28 cellular contexts compared by ENCODE assay signal in genomic region chr5:178496219-178496618, GRCh38.
DNase-seq lines count a peak whose midpoint lies in the region; ATAC-seq, FAIRE-seq and TF ChIP-seq lines count a peak whose summit lies in the region.
"Had no signal": no experiment of that assay in that cellular context is flagged by ENCODE, and none has a peak within 500 bp of the region (broad histone marks: within the 10 kb centered on the region; RNA-seq: fewer than 3 reads in every experiment).

No MANE protein-coding gene starts in this region.

- peak; percentile 42 for DNase-seq in AG10803 (ENCODE audit: low read depth)
- DNase-seq in astrocyte (ENCODE audit: low read depth): no peak
- DNase-seq in endothelial cell of umbilical vein (ENCODE audit: low read depth, low spot score): no peak
- peak; percentile 8 for DNase-seq in sciatic nerve (ENCODE audit: low spot score)
- no peak for DNase-seq in sigmoid colon
- DNase-seq: 8988T; ACHN; C1 segment of cervical spinal cord; Caco-2; CD4-positive, alpha-beta memory T cell; GM23248; H7; HFFc6; Karpas-422; NCI-H1092; NCI-H1417 treated with DMSO at 0.1 percent for 48 hours; NCI-H1694 treated with DMSO at 0.1 percent for 48 hours; NCI-H2081; NCI-H2227 treated with DMSO at 0.1 percent for 48 hours; NCI-H526 treated with DMSO at 0.1 percent for 48 hours; SHP77 had no signal

- ATAC-seq in sciatic nerve: no peak
- ATAC-seq in GM21515 (IDR thresholded peaks at IDR 0.05; ENCODE audit: unreplicated experiment): no peak
- no peak for ATAC-seq in HG02981 (IDR thresholded peaks at IDR 0.05; ENCODE audit: unreplicated experiment)
- no peak for ATAC-seq in GM21737 (IDR thresholded peaks at IDR 0.05; ENCODE audit: unreplicated experiment)
- ATAC-seq: Panc1 had no signal

- peaks cover 16% of the 10 kb centered on the region for H3K9me3 ChIP-seq in astrocyte (ENCODE audit: insufficient read depth, low read depth, low read length)
- no peaks in the 10 kb centered on the region for H3K9me3 ChIP-seq in endothelial cell of umbilical vein (replicated peaks; ENCODE audit: control insufficient read depth, insufficient read depth, low read length)
- H3K9me3 ChIP-seq in sigmoid colon: no peaks in the 10 kb centered on the region
- H3K9me3 ChIP-seq: Caco-2 had no signal

- H3K9me1 ChIP-seq in endothelial cell of umbilical vein (replicated peaks; ENCODE audit: control insufficient read depth, extremely low read depth, insufficient read depth, low read length): no peaks in the 10 kb centered on the region

- H3K27ac ChIP-seq in astrocyte (ENCODE audit: low read depth, low read length) (no peak overlapping the region), endothelial cell of umbilical vein (ENCODE audit: insufficient read depth, low read depth, low read length) (peak overlapping the region; percentile 70), sigmoid colon (no peak overlapping the region)
- H3K27ac ChIP-seq: GM23248, RWPE1 had no signal

- H3K9me3 Mint-ChIP-seq in astrocyte (ENCODE audit: unreplicated experiment): no peaks in the 10 kb centered on the region

- 90 to 91% methylated on average over 5 of the region's 5 CpGs for WGBS in sigmoid colon, 2 donors

- no peak for TF ChIP-seq CTCF in AG10803 (conservative IDR thresholded peaks at IDR 0.05; ENCODE audit: low read length)
- no peak for TF ChIP-seq CTCF in astrocyte (IDR thresholded peaks at IDR 0.05; ENCODE audit: insufficient read depth, low read depth, low read length)
- TF ChIP-seq CTCF in endothelial cell of umbilical vein (IDR thresholded peaks at IDR 0.05; ENCODE audit: extremely low read depth in 1 of 2, insufficient read depth in 1 of 2, low read depth in 1 of 2, low read length in 2 of 2): no peak
- no peak for TF ChIP-seq CTCF in sigmoid colon (IDR thresholded peaks at IDR 0.05)

- no peaks in the 10 kb centered on the region for H4K20me1 ChIP-seq in astrocyte (ENCODE audit: insufficient read depth, low read length)
- H4K20me1 ChIP-seq in endothelial cell of umbilical vein (replicated peaks; ENCODE audit: control insufficient read depth, extremely low read depth, insufficient read depth, low read length): no peaks in the 10 kb centered on the region

- H3K4me1 ChIP-seq in astrocyte (ENCODE audit: insufficient read depth, low read length) (no peaks in the 10 kb centered on the region), endothelial cell of umbilical vein (ENCODE audit: control insufficient read depth, extremely low read depth, insufficient read depth, low read length) (peaks cover 9% of the 10 kb centered on the region), sigmoid colon (no peaks in the 10 kb centered on the region)
- H3K4me1 ChIP-seq: Caco-2 had no signal

- H3K4me3 ChIP-seq in AG10803 (ENCODE audit: low read length) (no peak overlapping the region), astrocyte (ENCODE audit: insufficient read depth, low read depth, low read length) (no peak overlapping the region), endothelial cell of umbilical vein (replicated peaks in 1 of 3; ENCODE audit: insufficient read depth in 1 of 3, low read depth in 1 of 3, low read length in 3 of 3) (no peak overlapping the region), sigmoid colon (no peak overlapping the region)
- H3K4me3 ChIP-seq: GM23248 had no signal

- H2AFZ ChIP-seq in astrocyte (ENCODE audit: low read depth, low read length) (no peak overlapping the region), endothelial cell of umbilical vein (ENCODE audit: low read depth, low read length) (no peak overlapping the region)
- H2AFZ ChIP-seq: GM23248 had no signal

- POLR2A ChIA-PET in endothelial cell of umbilical vein (lab: Charles Lee): no interaction called here

- no peaks in the 10 kb centered on the region for H3K36me3 Mint-ChIP-seq in astrocyte (ENCODE audit: low read depth, unreplicated experiment)
- H3K36me3 Mint-ChIP-seq: CD4-positive, alpha-beta memory T cell had no signal

- H3K36me3 ChIP-seq in astrocyte (ENCODE audit: insufficient read depth, low read length): no peaks in the 10 kb centered on the region
- H3K36me3 ChIP-seq in endothelial cell of umbilical vein (ENCODE audit: control insufficient read depth in 2 of 2, extremely low read depth in 1 of 2, insufficient read depth in 2 of 2, low read length in 2 of 2): no peaks in the 10 kb centered on the region
- H3K36me3 ChIP-seq in sigmoid colon: no peaks in the 10 kb centered on the region

- no peak overlapping the region for H3K4me3 Mint-ChIP-seq in astrocyte (ENCODE audit: unreplicated experiment)
- H3K4me3 Mint-ChIP-seq: CD4-positive, alpha-beta memory T cell; HFFc6 had no signal

- peak overlapping the region; percentile 87 for H3K27ac Mint-ChIP-seq in astrocyte (ENCODE audit: unreplicated experiment)
- H3K27ac Mint-ChIP-seq: CD4-positive, alpha-beta memory T cell; HFFc6 had no signal

- no peak overlapping the region for H3K4me2 ChIP-seq in astrocyte (ENCODE audit: low read length)
- no peak overlapping the region for H3K4me2 ChIP-seq in endothelial cell of umbilical vein (ENCODE audit: insufficient read depth, low read length)

- TF ChIP-seq EP300 in sigmoid colon (IDR thresholded peaks at IDR 0.05): no peak

- TF ChIP-seq POLR2A in endothelial cell of umbilical vein (IDR thresholded peaks at IDR 0.05; ENCODE audit: low read depth, low read length) (no peak), sigmoid colon (IDR thresholded peaks at IDR 0.05) (no peak)

- FAIRE-seq in astrocyte (lab: Jason Lieb, UNC): no peak
- no peak for FAIRE-seq in endothelial cell of umbilical vein (lab: Jason Lieb, UNC)
- FAIRE-seq: GM12892, GM19239 had no signal

- intact Hi-C loops in endothelial cell of umbilical vein (cut with micrococcal nuclease) (loop anchor here (1.0 to 2.0 kb wide), 4 partner anchors 29 to 261 kb away; no protein-coding TSS in a partner anchor), sciatic nerve (cut with DNase I) (no loop called here), sigmoid colon (cut with DNase I) (no loop called here)

- H3K27me3 Mint-ChIP-seq in astrocyte (ENCODE audit: low read depth, unreplicated experiment): peaks cover 6% of the 10 kb centered on the region

- H3K9ac ChIP-seq in astrocyte (ENCODE audit: low read length): no peak overlapping the region
- no peak overlapping the region for H3K9ac ChIP-seq in endothelial cell of umbilical vein (replicated peaks; ENCODE audit: extremely low read depth, insufficient read depth, low read length)
- H3K9ac ChIP-seq: GM23248 had no signal

- TSS peak; percentile 34 for BruUV-seq in endothelial cell of umbilical vein (replicated peaks; lab: Mats Ljungman, UMichigan)

- no peaks in the 10 kb centered on the region for H3K79me2 ChIP-seq in astrocyte (ENCODE audit: insufficient read depth, low read length)
- no peaks in the 10 kb centered on the region for H3K79me2 ChIP-seq in endothelial cell of umbilical vein (ENCODE audit: control insufficient read depth, insufficient read depth, low read length)

- H3K4me1 Mint-ChIP-seq in astrocyte (ENCODE audit: low read depth, unreplicated experiment): peaks cover 14% of the 10 kb centered on the region
- H3K4me1 Mint-ChIP-seq: CD4-positive, alpha-beta memory T cell had no signal

- CTCF ChIA-PET in endothelial cell of umbilical vein (lab: Charles Lee): interaction anchor here (1.0 kb wide), 1 partner anchor 15 kb away, joined by 3 read pairs; no protein-coding TSS in a partner anchor

- dilution Hi-C loops in endothelial cell of umbilical vein (cut with MboI; ENCODE audit: extremely low pct_ligation_motif_present, low sequenced_read_pairs): no loop called here

- H3K27me3 ChIP-seq in astrocyte (ENCODE audit: insufficient read depth, low read length): no peaks in the 10 kb centered on the region
- H3K27me3 ChIP-seq in endothelial cell of umbilical vein (ENCODE audit: control insufficient read depth in 2 of 2, insufficient read depth in 2 of 2, low read length in 2 of 2): no peaks in the 10 kb centered on the region
- no peaks in the 10 kb centered on the region for H3K27me3 ChIP-seq in sigmoid colon

TF ChIP-seq in endothelial cell of umbilical vein, 7 proteins besides CTCF, POLR2A, EP300 and RAD21:
- TF ChIP-seq EZH2 (IDR thresholded peaks at IDR 0.05; ENCODE audit: borderline replicate concordance, low read depth, low read length, severe bottlenecking) (no peak), MYC (IDR thresholded peaks at IDR 0.05; ENCODE audit: low read depth, low read length) (no peak), JUN (IDR thresholded peaks at IDR 0.05; ENCODE audit: borderline replicate concordance, insufficient read depth, insufficient read length, low read depth) (no peak), POLR2AphosphoS5 (IDR thresholded peaks at IDR 0.05; ENCODE audit: insufficient read depth, low read depth, low read length) (no peak), FOS (IDR thresholded peaks at IDR 0.05; ENCODE audit: borderline replicate concordance, insufficient read depth, low read length) (no peak), MAX (IDR thresholded peaks at IDR 0.05; ENCODE audit: insufficient read depth, insufficient read length) (no peak), GATA2 (IDR thresholded peaks at IDR 0.05; ENCODE audit: insufficient read depth, insufficient read length, low read depth, low read length) (no peak)

Comparison
In these comparisons a context has a peak if more than half of its experiments do, and no peak if none do; other contexts are left out.
1. DNase-seq: peak in AG10803 (single experiment) and sciatic nerve (single experiment); none in astrocyte (single experiment), endothelial cell of umbilical vein (single experiment) and sigmoid colon (single experiment).